24 cellular contexts compared by ENCODE assay signal in the genomic region with DNA sequence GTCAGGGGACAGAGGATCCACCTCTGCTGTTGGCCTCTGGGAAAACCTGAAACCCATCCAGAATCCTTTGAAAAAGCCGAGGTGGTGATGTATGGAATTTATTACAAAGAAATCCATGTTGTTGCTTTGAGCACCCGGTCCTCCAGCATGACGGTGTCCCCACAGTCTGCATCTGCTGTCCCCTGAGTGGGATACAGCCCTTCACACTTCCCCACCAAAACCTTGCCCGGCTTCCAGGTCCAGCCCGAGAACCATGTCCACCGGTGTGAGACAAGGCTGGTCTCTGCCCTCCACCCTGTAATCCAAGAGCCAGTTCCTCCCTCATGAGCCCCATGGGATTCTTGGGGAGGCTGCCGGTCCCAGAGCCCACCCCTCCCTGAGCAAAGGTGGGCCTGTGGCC.
"Had no signal": no experiment of that assay in that cellular context is flagged by ENCODE, and none has a peak within 500 bp of the region (broad histone marks: within the 10 kb centered on the region; RNA-seq: fewer than 3 reads in every experiment).

No MANE protein-coding gene starts in this region.

- H3K9me3 Mint-ChIP-seq: activated B cell treated with CpG ODN at 0.5 μM for 24 hours; activated CD4-positive, alpha-beta memory T cell treated with anti-CD3 and anti-CD28 coated beads for 36 hours; activated CD4-positive, alpha-beta T cell treated with anti-CD3 and anti-CD28 coated beads, Interleukin-2, amount 10 ng/mL, durations not matched to agents 7 days and 5 days; activated naive CD4-positive, alpha-beta T cell treated with anti-CD3 and anti-CD28 coated beads, Interleukin-2, amount 50 U/mL, for 24 hours; activated T-cell treated with anti-CD3 and anti-CD28 coated beads, Interleukin-2, amount 50 U/mL, for 72 hours; activated T-helper 2 cell treated with anti-CD3 and anti-CD28 coated beads, Interferon-gamma antibody, Interleukin-2, Interleukin-4, amounts not matched to agents 10 μg/mL and 5 μg/mL and 100 μg/mL, durations not matched to agents 14 hours and 24 hours and 36 hours had no signal

- H3K4me1 ChIP-seq: ascending aorta, body of pancreas had no signal

- ATAC-seq: activated T-cell treated with anti-CD3 and anti-CD28 coated beads, Interleukin-2, amount 50 U/mL, for 72 hours; body of pancreas; K562; PC-3 had no signal

- H3K4me3 ChIP-seq: ascending aorta, body of pancreas, K562 had no signal

- H3K4me1 Mint-ChIP-seq: activated B cell treated with CpG ODN at 0.5 μM for 24 hours; activated CD4-positive, alpha-beta T cell treated with anti-CD3 and anti-CD28 coated beads, Interleukin-2, amount 10 ng/mL, durations not matched to agents 7 days and 5 days; activated naive CD4-positive, alpha-beta T cell treated with anti-CD3 and anti-CD28 coated beads, Interleukin-2, amount 50 U/mL, for 24 hours had no signal

- DNase-seq: activated B cell treated with CpG ODN at 0.5 μM for 24 hours; activated CD4-positive, alpha-beta memory T cell treated with anti-CD3 and anti-CD28 coated beads for 36 hours; activated CD4-positive, alpha-beta T cell treated with anti-CD3 and anti-CD28 coated beads for 1 hour; activated CD4-positive, alpha-beta T cell treated with anti-CD3 and anti-CD28 coated beads, Interleukin-2, amount 10 ng/mL, durations not matched to agents 7 days and 5 days; activated CD8-positive, alpha-beta memory T cell treated with anti-CD3 and anti-CD28 coated beads for 24 hours; activated naive CD4-positive, alpha-beta T cell; activated T-cell treated with anti-CD3 and anti-CD28 coated beads, Interleukin-2, amount 50 U/mL, for 72 hours; body of pancreas; Karpas-422; NCI-H1105 treated with DMSO at 0.1 percent for 48 hours; NCI-H1436 treated with DMSO at 0.1 percent for 48 hours; NCI-H187; NCI-H2081; NCI-H510A treated with DMSO at 0.1 percent for 48 hours; NCI-H69; NK-92 treated with Interleukin-12 subunit alpha and Interleukin-12 subunit beta, amount 100 ng/mL, for 24 hours; PC-3; SHP77 treated with DMSO at 0.1 percent for 48 hours; T-helper 9 cell had no signal

- H3K36me3 Mint-ChIP-seq: activated CD4-positive, alpha-beta memory T cell treated with anti-CD3 and anti-CD28 coated beads for 36 hours; activated naive CD4-positive, alpha-beta T cell treated with anti-CD3 and anti-CD28 coated beads, Interleukin-2, amount 50 U/mL, for 24 hours had no signal

- H3K27ac ChIP-seq: ascending aorta, body of pancreas had no signal

- H3K4me3 Mint-ChIP-seq: activated B cell treated with CpG ODN at 0.5 μM for 24 hours; activated CD4-positive, alpha-beta memory T cell treated with anti-CD3 and anti-CD28 coated beads for 36 hours; activated CD4-positive, alpha-beta T cell treated with anti-CD3 and anti-CD28 coated beads, Interleukin-2, amount 10 ng/mL, durations not matched to agents 7 days and 5 days; activated naive CD4-positive, alpha-beta T cell treated with anti-CD3 and anti-CD28 coated beads, Interleukin-2, amount 50 U/mL, for 24 hours; activated T-cell treated with anti-CD3 and anti-CD28 coated beads, Interleukin-2, amount 50 U/mL, for 72 hours; T-helper 1 cell treated with Interleukin-12 subunit alpha and Interleukin-12 subunit beta and Interleukin-4 antibody, amounts not matched to agents 30 μg/mL and 1 μg/mL, for 36 hours had no signal

- H3K27me3 ChIP-seq: ascending aorta, body of pancreas had no signal

- H3K36me3 ChIP-seq: ascending aorta had no signal

- H3K27me3 Mint-ChIP-seq: activated B cell treated with CpG ODN at 0.5 μM for 24 hours; activated CD4-positive, alpha-beta memory T cell treated with anti-CD3 and anti-CD28 coated beads for 36 hours; activated naive CD4-positive, alpha-beta T cell treated with anti-CD3 and anti-CD28 coated beads, Interleukin-2, amount 50 U/mL, for 24 hours had no signal

- H3K27ac Mint-ChIP-seq: activated B cell treated with CpG ODN at 0.5 μM for 24 hours; activated CD4-positive, alpha-beta memory T cell treated with anti-CD3 and anti-CD28 coated beads for 36 hours; activated CD4-positive, alpha-beta T cell treated with anti-CD3 and anti-CD28 coated beads, Interleukin-2, amount 10 ng/mL, durations not matched to agents 7 days and 5 days; activated naive CD4-positive, alpha-beta T cell treated with anti-CD3 and anti-CD28 coated beads, Interleukin-2, amount 50 U/mL, for 24 hours; activated T-cell treated with anti-CD3 and anti-CD28 coated beads, Interleukin-2, amount 50 U/mL, for 72 hours; activated T-helper 2 cell treated with anti-CD3 and anti-CD28 coated beads, Interferon-gamma antibody, Interleukin-2, Interleukin-4, amounts not matched to agents 10 μg/mL and 5 μg/mL and 100 μg/mL, durations not matched to agents 14 hours and 24 hours and 36 hours; T-helper 1 cell treated with Interleukin-12 subunit alpha and Interleukin-12 subunit beta and Interleukin-4 antibody, amounts not matched to agents 30 μg/mL and 1 μg/mL, for 36 hours had no signal

- H3K9me3 ChIP-seq: body of pancreas had no signal
